Comparison of ENCODE assay signal across 8 cellular contexts in the genomic region with DNA sequence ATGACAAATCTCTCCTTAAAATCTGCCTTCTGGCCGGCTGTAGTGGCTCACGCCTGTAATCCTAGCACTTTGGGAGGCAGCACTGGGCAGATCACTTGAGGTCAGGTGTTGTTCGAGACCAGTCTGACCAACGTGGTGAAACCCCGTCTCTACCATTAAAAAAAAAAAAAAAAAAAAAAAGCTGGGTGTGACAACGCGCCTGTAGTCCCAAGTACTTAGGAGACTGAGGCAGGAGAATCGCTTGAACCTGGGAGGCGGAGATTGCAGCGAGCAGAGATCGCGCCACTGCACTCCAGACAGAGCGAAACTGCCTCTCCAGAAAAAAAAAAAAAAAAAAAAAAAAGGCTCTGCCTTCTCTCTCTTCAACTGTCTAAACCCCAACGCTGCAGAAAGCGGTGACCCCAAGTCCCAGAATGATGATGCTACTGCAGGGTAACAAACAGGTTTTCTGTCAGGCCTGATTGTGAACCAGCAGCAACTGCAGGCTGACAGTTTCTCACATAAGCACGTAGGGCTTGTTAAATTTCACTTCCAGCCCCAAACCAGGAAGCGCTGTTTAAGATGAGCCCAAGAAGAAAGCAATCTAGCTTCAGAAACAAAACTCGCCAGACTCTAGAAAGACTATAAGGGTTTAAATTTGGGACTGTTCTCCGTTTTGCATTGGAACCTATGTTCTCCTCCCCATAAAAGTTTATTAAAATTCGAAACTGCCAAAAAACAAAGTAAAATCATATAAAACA. TPM values are rescaled to one million over a fixed set of nuclear protein-coding genes. Genes with fewer than 3 reads are reported as not detected.
DNase-seq lines count a peak whose midpoint lies in the region; ATAC-seq and TF ChIP-seq lines count a peak whose summit lies in the region.

No MANE protein-coding gene starts in this region.

- H3K36me3 ChIP-seq in HEK293 (ENCODE audit: control insufficient read depth in 2 of 2, insufficient read depth in 1 of 2, low read length in 2 of 2) = no peaks in the 10 kb centered on the region

- peak overlapping the region; percentile 91 for H3K27ac Mint-ChIP-seq in progenitor cell of endocrine pancreas

- no peak for TF ChIP-seq CTCF in HEK293 (tag by site-specific recombination; IDR thresholded peaks at IDR 0.05)
- TF ChIP-seq CTCF in progenitor cell of endocrine pancreas (IDR thresholded peaks at IDR 0.05; ENCODE audit: unreplicated experiment) = no peak

- H3K9me3 Mint-ChIP-seq in progenitor cell of endocrine pancreas (ENCODE audit: low read depth) = no peaks in the 10 kb centered on the region

- H3K4me3 ChIP-seq in HEK293 (ENCODE audit: low read depth, low read length) = peak overlapping the region; percentile 66

- no peaks in the 10 kb centered on the region; the same call in 1 of the 2 replicates for H3K4me1 ChIP-seq in HEK293 (ENCODE audit: control insufficient read depth, insufficient read depth, low read length)

- H3K36me3 Mint-ChIP-seq in progenitor cell of endocrine pancreas (ENCODE audit: insufficient read depth) = no peaks in the 10 kb centered on the region

- peak overlapping the region; percentile 83 for H3K4me3 Mint-ChIP-seq in progenitor cell of endocrine pancreas (ENCODE audit: low read depth)

- H3K27ac ChIP-seq in HEK293 (ENCODE audit: extremely low read depth, low read depth, low read length) = peak overlapping the region; percentile 92

- peak; percentile 32 for DNase-seq in GM03348 (ENCODE audit: low spot score)
- peak; percentile 55 to 68 for DNase-seq in NOMO-1 (lab: John Stamatoyannopoulos, UW; ENCODE audit: unreplicated experiment in 2 of 2)
- DNase-seq in activated naive CD4-positive, alpha-beta T cell treated with Interleukin-2 at 50 U/mL for 16 hours = peak; percentile 30
- peak; percentile 54 for DNase-seq in glomerular visceral epithelial cell (ENCODE audit: extremely low spot score)
- DNase-seq in progenitor cell of endocrine pancreas (ENCODE audit: low spot score, unreplicated experiment) = no peak
- no peak for DNase-seq in NCI-H446 treated with DMSO at 0.1 percent for 48 hours (lab: John Stamatoyannopoulos, UW)

- no peak for ATAC-seq in HG02763 (IDR thresholded peaks at IDR 0.05; ENCODE audit: unreplicated experiment)

- H3K4me1 Mint-ChIP-seq in progenitor cell of endocrine pancreas (ENCODE audit: low read depth) = peaks cover 32% of the 10 kb centered on the region

- CTCF ChIA-PET in HEK293 (lab: Yijun Ruan, JAX) = interaction anchor here (0.6 to 1.6 kb wide), 5 partner anchors 10 to 68 kb away, joined by 3 to 5 read pairs (median 4); no protein-coding TSS in a partner anchor

- peaks cover 3% of the 10 kb centered on the region for H3K27me3 Mint-ChIP-seq in progenitor cell of endocrine pancreas

- no peaks in the 10 kb centered on the region for H3K9me3 ChIP-seq in HEK293 (ENCODE audit: control insufficient read depth, insufficient read depth, low read depth, low read length)

- POLR2A ChIA-PET in HEK293 (lab: Yijun Ruan, JAX) = interaction anchor here (0.8 to 2.3 kb wide), 5 partner anchors 12 to 147 kb away, joined by 4 to 21 read pairs (median 5); a partner anchor contains a TSS

TF ChIP-seq in HEK293, 187 proteins besides CTCF, POLR2A, EP300 and RAD21:
- TF ChIP-seq, protein P1, sequence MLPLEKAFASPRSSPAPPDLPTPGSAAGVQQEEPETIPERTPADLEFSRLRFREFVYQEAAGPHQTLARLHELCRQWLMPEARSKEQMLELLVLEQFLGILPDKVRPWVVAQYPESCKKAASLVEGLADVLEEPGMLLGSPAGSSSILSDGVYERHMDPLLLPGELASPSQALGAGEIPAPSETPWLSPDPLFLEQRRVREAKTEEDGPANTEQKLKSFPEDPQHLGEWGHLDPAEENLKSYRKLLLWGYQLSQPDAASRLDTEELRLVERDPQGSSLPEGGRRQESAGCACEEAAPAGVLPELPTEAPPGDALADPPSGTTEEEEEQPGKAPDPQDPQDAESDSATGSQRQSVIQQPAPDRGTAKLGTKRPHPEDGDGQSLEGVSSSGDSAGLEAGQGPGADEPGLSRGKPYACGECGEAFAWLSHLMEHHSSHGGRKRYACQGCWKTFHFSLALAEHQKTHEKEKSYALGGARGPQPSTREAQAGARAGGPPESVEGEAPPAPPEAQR (tag by site-specific recombination; IDR thresholded peaks at IDR 0.05) = no peak
- TF ChIP-seq ZNF423 (tag by site-specific recombination; IDR thresholded peaks at IDR 0.05) = no peak
- TF ChIP-seq, protein P2, sequence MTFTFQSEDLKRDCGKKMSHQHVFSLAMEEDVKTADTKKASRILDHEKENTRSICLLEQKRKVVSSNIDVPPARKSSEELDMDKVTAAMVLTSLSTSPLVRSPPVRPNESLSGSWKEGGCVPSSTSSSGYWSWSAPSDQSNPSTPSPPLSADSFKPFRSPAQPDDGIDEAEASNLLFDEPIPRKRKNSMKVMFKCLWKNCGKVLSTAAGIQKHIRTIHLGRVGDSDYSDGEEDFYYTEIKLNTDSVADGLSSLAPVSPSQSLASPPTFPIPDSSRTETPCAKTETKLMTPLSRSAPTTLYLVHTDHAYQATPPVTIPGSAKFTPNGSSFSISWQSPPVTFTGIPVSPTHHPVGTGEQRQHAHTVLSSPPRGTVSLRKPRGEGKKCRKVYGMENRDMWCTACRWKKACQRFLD (tag by site-specific recombination; IDR thresholded peaks at IDR 0.05) = no peak
- TF ChIP-seq ZNF426 (tag by site-specific recombination; IDR thresholded peaks at IDR 0.05) = no peak
- TF ChIP-seq, protein P3, sequence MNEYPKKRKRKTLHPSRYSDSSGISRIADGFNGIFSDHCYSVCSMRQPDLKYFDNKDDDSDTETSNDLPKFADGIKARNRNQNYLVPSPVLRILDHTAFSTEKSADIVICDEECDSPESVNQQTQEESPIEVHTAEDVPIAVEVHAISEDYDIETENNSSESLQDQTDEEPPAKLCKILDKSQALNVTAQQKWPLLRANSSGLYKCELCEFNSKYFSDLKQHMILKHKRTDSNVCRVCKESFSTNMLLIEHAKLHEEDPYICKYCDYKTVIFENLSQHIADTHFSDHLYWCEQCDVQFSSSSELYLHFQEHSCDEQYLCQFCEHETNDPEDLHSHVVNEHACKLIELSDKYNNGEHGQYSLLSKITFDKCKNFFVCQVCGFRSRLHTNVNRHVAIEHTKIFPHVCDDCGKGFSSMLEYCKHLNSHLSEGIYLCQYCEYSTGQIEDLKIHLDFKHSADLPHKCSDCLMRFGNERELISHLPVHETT (tag by site-specific recombination; IDR thresholded peaks at IDR 0.05) = 0 out of 2 replicates have a peak, but pooled peaks have one; percentile 16
- TF ChIP-seq, protein P4, sequence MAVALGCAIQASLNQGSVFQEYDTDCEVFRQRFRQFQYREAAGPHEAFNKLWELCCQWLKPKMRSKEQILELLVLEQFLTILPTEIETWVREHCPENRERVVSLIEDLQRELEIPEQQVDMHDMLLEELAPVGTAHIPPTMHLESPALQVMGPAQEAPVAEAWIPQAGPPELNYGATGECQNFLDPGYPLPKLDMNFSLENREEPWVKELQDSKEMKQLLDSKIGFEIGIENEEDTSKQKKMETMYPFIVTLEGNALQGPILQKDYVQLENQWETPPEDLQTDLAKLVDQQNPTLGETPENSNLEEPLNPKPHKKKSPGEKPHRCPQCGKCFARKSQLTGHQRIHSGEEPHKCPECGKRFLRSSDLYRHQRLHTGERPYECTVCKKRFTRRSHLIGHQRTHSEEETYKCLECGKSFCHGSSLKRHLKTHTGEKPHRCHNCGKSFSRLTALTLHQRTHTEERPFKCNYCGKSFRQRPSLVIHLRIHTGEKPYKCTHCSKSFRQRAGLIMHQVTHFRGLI (tag by site-specific recombination; IDR thresholded peaks at IDR 0.05) = peak; percentile 80
- TF ChIP-seq, protein P5, sequence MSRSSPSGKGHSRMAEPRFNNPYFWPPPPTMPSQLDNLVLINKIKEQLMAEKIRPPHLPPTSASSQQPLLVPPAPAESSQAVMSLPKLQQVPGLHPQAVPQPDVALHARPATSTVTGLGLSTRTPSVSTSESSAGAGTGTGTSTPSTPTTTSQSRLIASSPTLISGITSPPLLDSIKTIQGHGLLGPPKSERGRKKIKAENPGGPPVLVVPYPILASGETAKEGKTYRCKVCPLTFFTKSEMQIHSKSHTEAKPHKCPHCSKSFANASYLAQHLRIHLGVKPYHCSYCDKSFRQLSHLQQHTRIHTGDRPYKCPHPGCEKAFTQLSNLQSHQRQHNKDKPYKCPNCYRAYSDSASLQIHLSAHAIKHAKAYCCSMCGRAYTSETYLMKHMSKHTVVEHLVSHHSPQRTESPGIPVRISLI (tag by site-specific recombination; IDR thresholded peaks at IDR 0.05) = peak; percentile 93
- TF ChIP-seq ZNF335 (tag by site-specific recombination; conservative IDR thresholded peaks at IDR 0.05) = peak; percentile 92; the same call in 1 of the 2 replicates
- TF ChIP-seq SETDB1 (IDR thresholded peaks at IDR 0.05; ENCODE audit: insufficient read length, low read length) = no peak
- no peak for TF ChIP-seq GLIS1 (tag by site-specific recombination; IDR thresholded peaks at IDR 0.05)
- no peak for TF ChIP-seq ZNF48 (tag by site-specific recombination; IDR thresholded peaks at IDR 0.05)
- TF ChIP-seq PRDM1 (tag by site-specific recombination; IDR thresholded peaks at IDR 0.05) = 0 out of 2 replicates have a peak, but pooled peaks have one; percentile 38
- TF ChIP-seq ZNF223 (tag by site-specific recombination; IDR thresholded peaks at IDR 0.05) = no peak
- TF ChIP-seq, protein P6, sequence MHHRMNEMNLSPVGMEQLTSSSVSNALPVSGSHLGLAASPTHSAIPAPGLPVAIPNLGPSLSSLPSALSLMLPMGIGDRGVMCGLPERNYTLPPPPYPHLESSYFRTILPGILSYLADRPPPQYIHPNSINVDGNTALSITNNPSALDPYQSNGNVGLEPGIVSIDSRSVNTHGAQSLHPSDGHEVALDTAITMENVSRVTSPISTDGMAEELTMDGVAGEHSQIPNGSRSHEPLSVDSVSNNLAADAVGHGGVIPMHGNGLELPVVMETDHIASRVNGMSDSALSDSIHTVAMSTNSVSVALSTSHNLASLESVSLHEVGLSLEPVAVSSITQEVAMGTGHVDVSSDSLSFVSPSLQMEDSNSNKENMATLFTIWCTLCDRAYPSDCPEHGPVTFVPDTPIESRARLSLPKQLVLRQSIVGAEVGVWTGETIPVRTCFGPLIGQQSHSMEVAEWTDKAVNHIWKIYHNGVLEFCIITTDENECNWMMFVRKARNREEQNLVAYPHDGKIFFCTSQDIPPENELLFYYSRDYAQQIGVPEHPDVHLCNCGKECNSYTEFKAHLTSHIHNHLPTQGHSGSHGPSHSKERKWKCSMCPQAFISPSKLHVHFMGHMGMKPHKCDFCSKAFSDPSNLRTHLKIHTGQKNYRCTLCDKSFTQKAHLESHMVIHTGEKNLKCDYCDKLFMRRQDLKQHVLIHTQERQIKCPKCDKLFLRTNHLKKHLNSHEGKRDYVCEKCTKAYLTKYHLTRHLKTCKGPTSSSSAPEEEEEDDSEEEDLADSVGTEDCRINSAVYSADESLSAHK (tag by site-specific recombination; IDR thresholded peaks at IDR 0.05) = peak; percentile 72; the same call in 1 of the 2 replicates

RNA-seq across cellular contexts. Expression of a gene that starts 0.9 kb away (rescaled TPM):
- total RNA-seq in progenitor cell of endocrine pancreas = 97.0 and 111 TPM in 2 replicates

Comparison
In these comparisons a context has a peak if more than half of its experiments do, and no peak if none do; other contexts are left out.
1. DNase-seq: peak in GM03348 (single experiment), NOMO-1 (2 of 2), activated naive CD4-positive, alpha-beta T cell treated with Interleukin-2 at 50 U/mL for 16 hours (single experiment) and glomerular visceral epithelial cell (single experiment); none in progenitor cell of endocrine pancreas (single experiment) and NCI-H446 treated with DMSO at 0.1 percent for 48 hours (single experiment).